ENCODE assay signal across 9 cellular contexts in the genomic region with DNA sequence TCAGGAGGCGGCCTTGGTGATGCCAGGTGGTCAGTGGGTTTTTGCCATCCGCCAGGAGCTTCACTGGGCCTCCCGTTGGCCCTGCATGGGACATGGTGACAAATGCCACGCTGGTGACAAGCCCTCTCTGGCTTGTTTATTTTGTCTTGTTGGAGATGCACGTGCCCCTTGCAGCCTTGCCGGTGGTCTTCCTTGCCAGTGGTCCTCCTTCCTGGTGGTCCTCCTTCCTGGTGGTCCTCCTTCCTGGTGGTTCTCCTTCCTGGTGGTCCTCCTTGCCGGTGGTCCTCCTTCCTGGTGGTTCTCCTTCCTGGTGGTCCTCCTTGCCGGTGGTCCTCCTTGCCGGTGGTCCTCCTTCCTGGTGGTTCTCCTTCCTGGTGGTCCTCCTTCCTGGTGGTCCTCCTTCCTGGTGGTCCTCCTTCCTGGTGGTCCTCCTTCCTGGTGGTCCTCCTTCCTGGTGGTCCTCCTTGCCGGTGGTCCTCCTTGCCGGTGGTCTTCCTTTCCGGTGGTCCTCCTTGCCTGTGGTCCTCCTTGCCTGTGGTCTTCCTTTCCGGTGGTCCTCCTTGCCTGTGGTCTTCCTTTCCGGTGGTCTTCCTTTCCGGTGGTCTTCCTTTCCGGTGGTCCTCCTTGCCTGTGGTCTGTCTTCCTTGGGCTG. TPM values are rescaled to one million over a fixed set of nuclear protein-coding genes. Genes with fewer than 3 reads are reported as not detected.
A peak's percentile ranks its signal among the peaks of the same experiment; 100 is the strongest.
DNase-seq lines count a peak whose midpoint lies in the region; ATAC-seq, FAIRE-seq and TF ChIP-seq lines count a peak whose summit lies in the region.
"Not testable (repeated sequence)": the region's sequence is repeated elsewhere in the genome, so short reads cannot be mapped to it uniquely, and the experiment has no call there.
"Had no signal": no experiment of that assay in that cellular context is flagged by ENCODE, and none has a peak within 500 bp of the region (broad histone marks: within the 10 kb centered on the region; RNA-seq: fewer than 3 reads in every experiment).

No MANE protein-coding gene starts in this region.

- H2BK5ac ChIP-seq in neuronal stem cell (ENCODE audit: low read length), result peak overlapping the region; percentile 71

- FAIRE-seq in K562 (lab: Jason Lieb, UNC), result not testable (repeated sequence)

- CTCF ChIA-PET in HEK293 (lab: Yijun Ruan, JAX); Panc1 (lab: Charles Lee); K562 (lab: Yijun Ruan, JAX; ENCODE audit: low intra/inter-chr PET ratio): not testable (repeated sequence)

- H3K9me1 ChIP-seq in K562 (ENCODE audit: control insufficient read depth, insufficient read depth, low read length), result not testable (repeated sequence)

- peak overlapping the region; percentile 94 for H3K4me2 ChIP-seq in BLaER1
- not testable (repeated sequence) for H3K4me2 ChIP-seq in K562 (ENCODE audit: insufficient read depth, low read length); neuronal stem cell (ENCODE audit: insufficient read depth, low read length, poor library complexity, severe bottlenecking)

- H3K18ac ChIP-seq in neuronal stem cell (ENCODE audit: low read length), result peak overlapping the region; percentile 89

- H4K91ac ChIP-seq in neuronal stem cell (ENCODE audit: low read depth, low read length, poor library complexity), result not testable (repeated sequence)

- TF ChIP-seq POLR2A in K562 (conservative IDR thresholded peaks at IDR 0.05), result not testable (repeated sequence)

- not testable (repeated sequence) for H3K27me3 ChIP-seq in BLaER1; Panc1 (ENCODE audit: control insufficient read depth, insufficient read depth, low read length); layer of hippocampus (ENCODE audit: control insufficient read depth, insufficient read depth, low read length)
- H3K27me3 ChIP-seq in adipocyte (replicated peaks; ENCODE audit: control insufficient read depth, insufficient read depth, low read length) (peaks cover 25% of the 10 kb centered on the region), K562 (ENCODE audit: control insufficient read depth in 2 of 2, insufficient read depth in 2 of 2, low read length in 2 of 2) (peaks cover 20 to 78% of the 10 kb centered on the region in 2 experiments; a peak in 3 of 5 replicates), neuronal stem cell (ENCODE audit: control insufficient read depth in 3 of 3, insufficient read depth in 3 of 3, low read depth in 1 of 3, low read length in 3 of 3) (peaks cover 0 to 70% (median 0%) of the 10 kb centered on the region in 3 experiments)

- H3K4me1 ChIP-seq in BLaER1 (peaks cover 83% of the 10 kb centered on the region), Panc1 (ENCODE audit: control insufficient read depth, insufficient read depth, low read length) (peaks cover 100% of the 10 kb centered on the region), adipocyte (ENCODE audit: control insufficient read depth, insufficient read depth, low read length) (peaks cover 30% of the 10 kb centered on the region), K562 (replicated peaks in 1 of 2; ENCODE audit: control insufficient read depth in 2 of 2, insufficient read depth in 2 of 2, low read length in 2 of 2) (peaks cover 0 to 52% of the 10 kb centered on the region in 2 experiments; a peak in 1 of 5 replicates), neuronal stem cell (ENCODE audit: control insufficient read depth in 2 of 2, insufficient read depth in 1 of 2, low read depth in 1 of 2, low read length in 2 of 2) (peaks cover 9 to 17% of the 10 kb centered on the region in 2 donors)
- H3K4me1 ChIP-seq in HEK293 (ENCODE audit: control insufficient read depth, insufficient read depth, low read length), result not testable (repeated sequence)

- not testable (repeated sequence) for H2AFZ ChIP-seq in K562 (ENCODE audit: low read depth, low read length); neuronal stem cell (ENCODE audit: low read length)

- intact Hi-C loops in Panc1 (cut with micrococcal nuclease; ENCODE audit: unreplicated experiment); K562 (cut with micrococcal nuclease): not testable (repeated sequence)

- H2AK5ac ChIP-seq in neuronal stem cell (ENCODE audit: low read depth, low read length), result peak overlapping the region; percentile 94

- TF ChIP-seq EP300 in K562 (IDR thresholded peaks at IDR 0.05; ENCODE audit: low read length), result not testable (repeated sequence)

- not testable (repeated sequence) for H3K36me3 ChIP-seq in BLaER1; HEK293 (ENCODE audit: control insufficient read depth in 2 of 2, insufficient read depth in 1 of 2, low read length in 2 of 2); Panc1 (ENCODE audit: control insufficient read depth, insufficient read depth, low read length); adipocyte (ENCODE audit: control insufficient read depth, insufficient read depth, low read length, severe bottlenecking); K562 (ENCODE audit: control insufficient read depth, insufficient read depth, low read length); neuronal stem cell (replicated peaks in 1 of 2; ENCODE audit: control insufficient read depth in 2 of 2, insufficient read depth in 2 of 2, low read length in 2 of 2)

- not testable (repeated sequence) for H3K79me1 ChIP-seq in neuronal stem cell (ENCODE audit: low read depth, low read length)

- BruUV-seq in Panc1 (replicated peaks; lab: Mats Ljungman, UMichigan); K562 (replicated peaks; lab: Mats Ljungman, UMichigan): not testable (repeated sequence)

- not testable (repeated sequence) for TF ChIP-seq CTCF in HEK293 (tag by site-specific recombination; IDR thresholded peaks at IDR 0.05); Panc1 (IDR thresholded peaks at IDR 0.05); K562 (IDR thresholded peaks at IDR 0.05 in 2 of 3, conservative IDR thresholded peaks at IDR 0.05 in 1 of 3; ENCODE audit: insufficient read depth in 2 of 3, low read depth in 1 of 3, low read length in 3 of 3)

- H2BK15ac ChIP-seq in neuronal stem cell (ENCODE audit: low read length), result not testable (repeated sequence)

- peak overlapping the region; percentile 63 for H2BK120ac ChIP-seq in neuronal stem cell (ENCODE audit: low read depth, low read length)

- H4K8ac ChIP-seq in neuronal stem cell (ENCODE audit: low read depth, low read length), result not testable (repeated sequence)

- not testable (repeated sequence) for TF ChIP-seq RAD21 in K562 (CRISPR knock-in tag; conservative IDR thresholded peaks at IDR 0.05 in 1 of 2, IDR thresholded peaks at IDR 0.05 in 1 of 2)

- H3K14ac ChIP-seq in neuronal stem cell (ENCODE audit: low read length), result not testable (repeated sequence)

- not testable (repeated sequence) for H3K79me2 ChIP-seq in K562 (ENCODE audit: control insufficient read depth, insufficient read depth, low read length)

- not testable (repeated sequence) for DNase-seq in Panc1 (ENCODE audit: low read depth, low spot score); adipocyte (ENCODE audit: low read depth); K562 (ENCODE audit: extremely low read depth in 1 of 4, low spot score in 3 of 4); neuronal stem cell (ENCODE audit: low spot score); substantia nigra (lab: John Stamatoyannopoulos, UW)

- POLR2A ChIA-PET in HEK293 (lab: Yijun Ruan, JAX); Panc1 (lab: Charles Lee); K562 (lab: Yijun Ruan, JAX): not testable (repeated sequence)

- H3K27ac ChIP-seq in BLaER1; HEK293 (ENCODE audit: extremely low read depth, low read depth, low read length); K562 (ENCODE audit: extremely low read depth, low read depth, low read length); neuronal stem cell (replicated peaks; ENCODE audit: low read length): not testable (repeated sequence)
- H3K27ac ChIP-seq in Panc1 (ENCODE audit: low read length) (peak overlapping the region; percentile 95), layer of hippocampus (ENCODE audit: low read depth, low read length) (peak overlapping the region; percentile 65), substantia nigra (ENCODE audit: low read depth, low read length, poor library complexity, severe bottlenecking) (peak overlapping the region; percentile 99)

- H3K23ac ChIP-seq in neuronal stem cell (ENCODE audit: low read depth, low read length, poor library complexity), result not testable (repeated sequence)

- WGBS in K562 (ENCODE audit: insufficient coverage, low coverage, missing lambda C conversion rate), result 14% methylated on average over 13 of the region's 16 CpGs
- whole genome bisulfite sequencing in neuronal stem cell (ENCODE audit: extremely low coverage in 2 of 2, insufficient read length in 2 of 2, insufficient replicate concordance in 1 of 2), 2 donors, result no CpG with 5 or more reads among the region's 16 CpGs

- not testable (repeated sequence) for H4K20me1 ChIP-seq in BLaER1
- peaks cover 20% of the 10 kb centered on the region for H4K20me1 ChIP-seq in K562 (replicated peaks; ENCODE audit: control insufficient read depth, insufficient read depth, low read length)

- peak overlapping the region; percentile 73 for H2BK12ac ChIP-seq in neuronal stem cell (ENCODE audit: low read length)

- ATAC-seq in Panc1, K562: not testable (repeated sequence)

- not testable (repeated sequence) for H3K4ac ChIP-seq in neuronal stem cell (ENCODE audit: low read length)

- in situ Hi-C loops in Panc1 (cut with HindIII; ENCODE audit: low pct_unique_long_range_greater_than_20kb, low sequenced_read_pairs); K562 (cut with MboI): not testable (repeated sequence)

- not testable (repeated sequence) for H3K4me3 ChIP-seq in BLaER1; HEK293 (ENCODE audit: low read depth, low read length); Panc1 (ENCODE audit: low read depth in 2 of 2, low read length in 2 of 2); adipocyte (ENCODE audit: low read length); K562; neuronal stem cell (ENCODE audit: low read length in 2 of 2)

- H3K9me3 ChIP-seq in BLaER1; HEK293 (ENCODE audit: control insufficient read depth, insufficient read depth, low read depth, low read length); Panc1 (ENCODE audit: control insufficient read depth, insufficient read depth, low read depth, low read length); adipocyte (ENCODE audit: control insufficient read depth, low read length); K562 (replicated peaks; ENCODE audit: control insufficient read depth, insufficient read depth, low read depth, low read length); neuronal stem cell (replicated peaks in 1 of 2; ENCODE audit: control insufficient read depth in 2 of 2, insufficient read depth in 1 of 2, low read depth in 1 of 2, low read length in 2 of 2): not testable (repeated sequence)

- not testable (repeated sequence) for H3K9ac ChIP-seq in BLaER1; K562 (ENCODE audit: insufficient read depth in 1 of 2, low read depth in 2 of 2, low read length in 2 of 2); neuronal stem cell (ENCODE audit: low read depth, low read length, poor library complexity)
- H3K9ac ChIP-seq in adipocyte (ENCODE audit: low read length), result peak overlapping the region; percentile 20

RNA-seq across cellular contexts. Expression of a gene that starts 16.9 kb away (rescaled TPM):
- total RNA-seq in Panc1 (2021; ENCODE audit: unreplicated experiment) (41.2 TPM), K562 (2014; rRNA removed) (not detected in 2 replicates), K562 (2014; rRNA removed; fragmentation: Illumina TruSeq; extraction: Trizol) (not detected in 2 replicates), K562 (2015; rRNA removed; fragmentation: Illumina TruSeq; extraction: Trizol) (not detected in 2 replicates), K562 (2021) (0.04 and 0.16 TPM in 2 replicates)
- polyA plus RNA-seq in Panc1 (2012; ENCODE audit: insufficient read length), result 69.7 TPM
- 0.07 TPM in 1 of 2 replicates, not detected in the other for total RNA-seq in K562 (2011; cell fraction: chromatin; rRNA removed; ENCODE audit: low replicate concordance)
- total RNA-seq in K562 (2011; cell fraction: nucleolus; rRNA removed), result not detected in 2 replicates
- not detected in 2 replicates for total RNA-seq in K562 (2011; cell fraction: nucleoplasm; rRNA removed)
- polyA plus RNA-seq in K562 (2011; rRNA removed) (not detected in 2 replicates), K562 (2014; fragmentation: Illumina TruSeq; extraction: Trizol) (not detected in 2 replicates), K562 (2014; fragmentation: Nextera tagmentation; extraction: Ambion mirVana) (not detected), K562 (2014; rRNA removed) (not detected in 2 replicates)
- polyA plus RNA-seq in K562 (2011; cell fraction: cytosol; rRNA removed), result not detected in 2 replicates
- polyA plus RNA-seq in K562 (2011; cell fraction: nucleus; rRNA removed), result 0.01 and 0.04 TPM in 2 replicates
- polyA plus RNA-seq in K562 (2012), result not detected in 2 replicates
- polyA minus RNA-seq in K562 (2011; rRNA and poly(A)+ RNA removed), result not detected in 2 replicates
- not detected in 2 replicates for polyA minus RNA-seq in K562 (2011; cell fraction: cytosol; rRNA and poly(A)+ RNA removed)
- polyA minus RNA-seq in K562 (2011; cell fraction: nucleus; rRNA and poly(A)+ RNA removed), result not detected in 2 replicates
- 4.2 TPM for polyA plus RNA-seq in neuronal stem cell (2013, experiment 1 of 2)
- 4.0 TPM for polyA plus RNA-seq in neuronal stem cell (2013, experiment 2 of 2)
- total RNA-seq: A172 had no signal

RNA-seq across cellular contexts. Expression of a gene that starts 46.9 kb away (rescaled TPM):
- total RNA-seq in Panc1 (2021; ENCODE audit: unreplicated experiment) (49.8 TPM), K562 (2014; rRNA removed) (24.5 and 26.2 TPM in 2 replicates), K562 (2014; rRNA removed; fragmentation: Illumina TruSeq; extraction: Trizol) (5.6 and 5.7 TPM in 2 replicates), K562 (2015; rRNA removed; fragmentation: Illumina TruSeq; extraction: Trizol) (8.4 and 9.3 TPM in 2 replicates), K562 (2021) (18.2 and 18.7 TPM in 2 replicates)
- polyA plus RNA-seq in Panc1 (2012; ENCODE audit: insufficient read length), result 69.0 TPM
- total RNA-seq in K562 (2011; cell fraction: chromatin; rRNA removed; ENCODE audit: low replicate concordance), result 13.3 and 27.8 TPM in 2 replicates
- total RNA-seq in K562 (2011; cell fraction: nucleolus; rRNA removed), result 23.4 and 30.4 TPM in 2 replicates
- 18.3 and 19.9 TPM in 2 replicates for total RNA-seq in K562 (2011; cell fraction: nucleoplasm; rRNA removed)
- polyA plus RNA-seq in K562 (2011; rRNA removed) (8.7 and 9.4 TPM in 2 replicates), K562 (2014; fragmentation: Illumina TruSeq; extraction: Trizol) (6.4 and 10.6 TPM in 2 replicates), K562 (2014; fragmentation: Nextera tagmentation; extraction: Ambion mirVana) (under 1 TPM; 0.03 to 0.11 TPM), K562 (2014; rRNA removed) (18.8 and 22.5 TPM in 2 replicates)
- 9.6 and 19.3 TPM in 2 replicates for polyA plus RNA-seq in K562 (2011; cell fraction: cytosol; rRNA removed)
- 18.8 and 28.5 TPM in 2 replicates for polyA plus RNA-seq in K562 (2011; cell fraction: nucleus; rRNA removed)
- 9.3 and 13.4 TPM in 2 replicates for polyA plus RNA-seq in K562 (2012)
- polyA minus RNA-seq in K562 (2011; rRNA and poly(A)+ RNA removed), result 3.5 and 3.9 TPM in 2 replicates
- 5.4 and 14.7 TPM in 2 replicates for polyA minus RNA-seq in K562 (2011; cell fraction: cytosol; rRNA and poly(A)+ RNA removed)
- polyA minus RNA-seq in K562 (2011; cell fraction: nucleus; rRNA and poly(A)+ RNA removed), result 11.1 and 14.0 TPM in 2 replicates
- 12.4 TPM for polyA plus RNA-seq in neuronal stem cell (2013, experiment 1 of 2)
- 12.5 TPM for polyA plus RNA-seq in neuronal stem cell (2013, experiment 2 of 2)

Comparison
In these comparisons a context has a peak if more than half of its experiments do, and no peak if none do; other contexts are left out.
1. RNA of a gene that starts 16.9 kb away (total RNA-seq): 41.2 TPM in Panc1 (single experiment); 0.04 to 0.16 TPM in K562; every median in the first group is over 10 times any median in the second.